ENCODE assay signal across 18 cellular contexts in the genomic region with DNA sequence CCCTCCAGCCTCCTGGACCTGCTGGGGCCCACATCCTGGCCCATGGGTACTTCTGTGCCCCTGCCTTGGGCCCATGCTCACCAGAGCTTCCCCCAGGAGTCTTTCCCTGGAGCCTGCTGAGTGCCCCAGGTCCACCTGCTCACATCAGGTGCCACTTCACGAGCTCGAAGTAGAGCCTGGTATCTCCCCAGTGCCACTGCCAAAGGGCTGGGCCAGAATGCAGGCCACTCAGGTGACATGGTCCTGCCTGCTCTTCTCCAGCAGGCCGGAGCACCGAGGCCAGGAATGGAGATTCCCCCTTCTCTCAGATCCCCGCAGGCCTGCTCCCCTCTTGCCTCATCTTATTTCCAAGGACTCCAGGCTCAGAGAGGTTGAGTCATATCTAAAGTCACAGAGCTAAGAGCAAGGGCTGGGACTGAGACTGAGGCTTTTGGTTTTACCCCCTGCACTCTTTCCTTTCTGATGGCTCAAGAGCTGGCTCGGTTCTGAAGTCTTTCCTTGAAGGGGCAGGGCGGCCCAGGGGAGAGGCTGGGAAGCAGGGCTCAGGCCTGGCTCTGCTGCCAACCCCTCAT.
DNase-seq lines count a peak whose midpoint lies in the region; ATAC-seq and TF ChIP-seq lines count a peak whose summit lies in the region.
"Had no signal": no experiment of that assay in that cellular context is flagged by ENCODE, and none has a peak within 500 bp of the region (broad histone marks: within the 10 kb centered on the region; RNA-seq: fewer than 3 reads in every experiment).

No MANE protein-coding gene starts in this region.

- no peaks in the 10 kb centered on the region for H3K36me3 ChIP-seq in neuronal stem cell (replicated peaks in 1 of 2; ENCODE audit: control insufficient read depth in 2 of 2, insufficient read depth in 2 of 2, low read length in 2 of 2)
- H3K36me3 ChIP-seq: thoracic aorta had no signal

- H3K18ac ChIP-seq in neuronal stem cell (ENCODE audit: low read length), result peak overlapping the region; percentile 52

- H2BK120ac ChIP-seq in neuronal stem cell (ENCODE audit: low read depth, low read length), result no peak overlapping the region

- H3K4me3 ChIP-seq in neuronal stem cell (ENCODE audit: low read length in 2 of 2), result no peak overlapping the region
- H3K4me3 ChIP-seq: coronary artery, thoracic aorta had no signal

- peak overlapping the region; percentile 35 for H3K4me3 Mint-ChIP-seq in endothelial cell (ENCODE audit: unreplicated experiment)

- H3K23ac ChIP-seq in neuronal stem cell (ENCODE audit: low read depth, low read length, poor library complexity), result no peak overlapping the region

- H2BK15ac ChIP-seq in neuronal stem cell (ENCODE audit: low read length), result peak overlapping the region; percentile 56

- no peaks in the 10 kb centered on the region for H3K79me1 ChIP-seq in neuronal stem cell (ENCODE audit: low read depth, low read length)

- DNase-seq in endothelial cell (ENCODE audit: low spot score) (no peak), neuronal stem cell (ENCODE audit: low spot score) (no peak), D341Med (ENCODE audit: low spot score) (no peak)
- DNase-seq: activated CD4-positive, alpha-beta T cell treated with anti-CD3 and anti-CD28 coated beads, Interleukin-2, amount 50 U/mL, for 4 hours; DMS79; MV-4-11; NCI-H2081 treated with DMSO at 0.1 percent for 48 hours; NCI-H69; PC-3; stimulated activated CD4-positive, alpha-beta T cell treated with anti-CD3 and anti-CD28 coated beads, Interleukin-2, amount 100 ng/mL, for 48 hours had no signal

- WGBS in neuronal stem cell (ENCODE audit: extremely low coverage in 2 of 2, insufficient read length in 2 of 2, insufficient replicate concordance in 1 of 2), 2 donors, result no CpG with 5 or more reads among the region's 7 CpGs

- H3K36me3 Mint-ChIP-seq in endothelial cell (ENCODE audit: low read depth, unreplicated experiment), result peaks cover 4% of the 10 kb centered on the region

- no peaks in the 10 kb centered on the region for H3K9me3 Mint-ChIP-seq in endothelial cell (ENCODE audit: unreplicated experiment)

- ATAC-seq in GM18867 (IDR thresholded peaks at IDR 0.05; ENCODE audit: unreplicated experiment) (peak; percentile 37), HG02610 (IDR thresholded peaks at IDR 0.05; ENCODE audit: unreplicated experiment) (peak; percentile 37), GM21825 (IDR thresholded peaks at IDR 0.05; ENCODE audit: unreplicated experiment) (no peak), HG03108 (IDR thresholded peaks at IDR 0.05; ENCODE audit: unreplicated experiment) (no peak)
- ATAC-seq: PC-3, SK-N-SH treated with all-trans-retinoic acid at 6 μM for 48 hours had no signal

- H4K91ac ChIP-seq in neuronal stem cell (ENCODE audit: low read depth, low read length, poor library complexity), result no peak overlapping the region

- peak overlapping the region; percentile 62 for H2BK5ac ChIP-seq in neuronal stem cell (ENCODE audit: low read length)

- H2BK12ac ChIP-seq in neuronal stem cell (ENCODE audit: low read length), result no peak overlapping the region

- no peak for TF ChIP-seq CTCF in endothelial cell (IDR thresholded peaks at IDR 0.05; ENCODE audit: unreplicated experiment)

- no peak overlapping the region for H3K9ac ChIP-seq in neuronal stem cell (ENCODE audit: low read depth, low read length, poor library complexity)

- peak overlapping the region; percentile 74 for H3K27ac Mint-ChIP-seq in endothelial cell (ENCODE audit: unreplicated experiment)

- no peaks in the 10 kb centered on the region for H3K9me3 ChIP-seq in neuronal stem cell (replicated peaks in 1 of 2; ENCODE audit: control insufficient read depth in 2 of 2, insufficient read depth in 1 of 2, low read depth in 1 of 2, low read length in 2 of 2)
- H3K9me3 ChIP-seq: thoracic aorta had no signal

- H3K27me3 ChIP-seq in neuronal stem cell (ENCODE audit: control insufficient read depth in 3 of 3, insufficient read depth in 3 of 3, low read depth in 1 of 3, low read length in 3 of 3), result peaks cover 0 to 3% (median 0%) of the 10 kb centered on the region in 3 experiments

- H2AFZ ChIP-seq in neuronal stem cell (ENCODE audit: low read length), result no peak overlapping the region

- H3K4me1 Mint-ChIP-seq in endothelial cell (ENCODE audit: unreplicated experiment), result peaks cover 93% of the 10 kb centered on the region

- H3K4ac ChIP-seq in neuronal stem cell (ENCODE audit: low read length), result no peak overlapping the region

- no peak overlapping the region for H3K4me2 ChIP-seq in neuronal stem cell (ENCODE audit: insufficient read depth, low read length, poor library complexity, severe bottlenecking)

- H2AK5ac ChIP-seq in neuronal stem cell (ENCODE audit: low read depth, low read length), result peak overlapping the region; percentile 70

- no peak overlapping the region for H4K8ac ChIP-seq in neuronal stem cell (ENCODE audit: low read depth, low read length)

- H3K14ac ChIP-seq in neuronal stem cell (ENCODE audit: low read length), result no peak overlapping the region

- H3K27me3 Mint-ChIP-seq in endothelial cell (ENCODE audit: unreplicated experiment), result peaks cover 14% of the 10 kb centered on the region

- H3K4me1 ChIP-seq in neuronal stem cell (ENCODE audit: control insufficient read depth in 2 of 2, insufficient read depth in 1 of 2, low read depth in 1 of 2, low read length in 2 of 2), result peaks cover 30 to 36% of the 10 kb centered on the region in 2 donors

- H3K27ac ChIP-seq in neuronal stem cell (replicated peaks; ENCODE audit: low read length), result no peak overlapping the region
- H3K27ac ChIP-seq: C4-2B, thoracic aorta had no signal

Comparison
In these comparisons a context has a peak if more than half of its experiments do, and no peak if none do; other contexts are left out.
1. ATAC-seq: peak in GM18867 (single experiment) and HG02610 (single experiment); none in GM21825 (single experiment) and HG03108 (single experiment).